10 cellular contexts compared by ENCODE assay signal in the genomic region with DNA sequence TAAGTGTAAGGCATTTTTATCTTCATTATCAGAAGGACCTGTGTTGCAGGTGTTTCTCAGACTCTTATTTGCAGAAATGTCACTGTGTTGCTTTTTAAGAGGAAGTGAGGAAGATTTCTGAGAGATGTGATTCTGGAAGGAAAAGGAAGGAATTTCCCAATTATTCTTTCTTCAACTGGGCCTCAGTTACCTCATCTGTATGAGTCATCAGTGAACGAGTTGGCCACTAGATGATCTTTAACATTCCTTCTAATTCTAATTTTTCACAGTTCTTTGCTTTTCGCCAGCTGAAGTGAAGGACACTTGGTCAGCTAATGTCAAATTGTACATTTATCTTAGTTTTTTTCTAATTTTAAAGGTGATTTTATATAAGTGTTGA. TPM values are rescaled to one million over a fixed set of nuclear protein-coding genes. Genes with fewer than 3 reads are reported as not detected.
DNase-seq lines count a peak whose midpoint lies in the region; ATAC-seq and TF ChIP-seq lines count a peak whose summit lies in the region.
"Had no signal": no experiment of that assay in that cellular context is flagged by ENCODE, and none has a peak within 500 bp of the region (broad histone marks: within the 10 kb centered on the region; RNA-seq: fewer than 3 reads in every experiment).

No MANE protein-coding gene starts in this region.

- H3K9ac ChIP-seq in fibroblast of lung (ENCODE audit: insufficient read depth, low read length): no peak overlapping the region

- H3K9me3 Mint-ChIP-seq in T-helper 2 cell treated with Interferon-gamma antibody and Interleukin-4, amounts not matched to agents 5 μg/mL and 100 μg/mL, for 36 hours: no peaks in the 10 kb centered on the region

- peaks cover 22% of the 10 kb centered on the region for H3K4me1 ChIP-seq in fibroblast of lung (ENCODE audit: control insufficient read depth, extremely low read depth, insufficient read depth, low read length)
- peaks cover 28 to 37% of the 10 kb centered on the region in 2 donors for H3K4me1 ChIP-seq in gastrocnemius medialis

- H3K36me3 ChIP-seq in fibroblast of lung (ENCODE audit: control insufficient read depth, insufficient read depth, low read length): no peaks in the 10 kb centered on the region
- no peaks in the 10 kb centered on the region for H3K36me3 ChIP-seq in gastrocnemius medialis

- peak; percentile 67 for DNase-seq in GM03348 (ENCODE audit: low spot score)
- peak; percentile 48 for DNase-seq in RKO (ENCODE audit: low spot score)
- DNase-seq in fibroblast of lung (ENCODE audit: low read depth in 2 of 2): peak; percentile 87 to 91
- DNase-seq in gastrocnemius medialis: no peak
- no peak for DNase-seq in T-helper 2 cell treated with Interferon-gamma antibody and Interleukin-4, amounts not matched to agents 5 μg/mL and 100 μg/mL, for 36 hours (ENCODE audit: low spot score)
- DNase-seq in DMS153 treated with DMSO at 0.1 percent for 48 hours (lab: John Stamatoyannopoulos, UW; ENCODE audit: unreplicated experiment): no peak
- DNase-seq in GOT3 (lab: John Stamatoyannopoulos, UW): no peak
- no peak for DNase-seq in SHP77 treated with DMSO at 0.1 percent for 48 hours (lab: John Stamatoyannopoulos, UW)
- DNase-seq: activated CD4-positive, CD25-positive, alpha-beta regulatory T cell; activated naive CD4-positive, alpha-beta T cell treated with Interleukin-2 at 50 U/mL for 16 hours had no signal

- H3K4me3 Mint-ChIP-seq in T-helper 2 cell treated with Interferon-gamma antibody and Interleukin-4, amounts not matched to agents 5 μg/mL and 100 μg/mL, for 36 hours: no peak overlapping the region

- peak overlapping the region in 1 of 4 experiments; percentile 30 for H3K4me3 ChIP-seq in fibroblast of lung (replicated peaks in 1 of 4; ENCODE audit: control extremely low read depth in 1 of 4, insufficient read depth in 1 of 4, low read depth in 3 of 4, low read length in 4 of 4)
- no peak overlapping the region for H3K4me3 ChIP-seq in gastrocnemius medialis

- intact Hi-C loops in gastrocnemius medialis (cut with DNase I; ENCODE audit: low total_unique reads): loop anchor here (1.0 to 5.0 kb wide), 4 partner anchors 18 to 442 kb away; no protein-coding TSS in a partner anchor

- H3K36me3 Mint-ChIP-seq in T-helper 2 cell treated with Interferon-gamma antibody and Interleukin-4, amounts not matched to agents 5 μg/mL and 100 μg/mL, for 36 hours (ENCODE audit: low read depth): no peaks in the 10 kb centered on the region

- ATAC-seq in gastrocnemius medialis: peak; percentile 26 to 30

- in situ Hi-C loops in gastrocnemius medialis (cut with MboI; ENCODE audit: low sequenced_read_pairs in 4 of 4): no loop called here

- H3K4me2 ChIP-seq in fibroblast of lung (ENCODE audit: extremely low read depth, insufficient read depth, low read length): peak overlapping the region; percentile 30

- no peak for TF ChIP-seq POLR2A in gastrocnemius medialis (IDR thresholded peaks at IDR 0.05)

- no peaks in the 10 kb centered on the region for H4K20me1 ChIP-seq in fibroblast of lung (ENCODE audit: control insufficient read depth, extremely low read depth, insufficient read depth, low read length)

- no peaks in the 10 kb centered on the region for H3K27me3 ChIP-seq in fibroblast of lung (ENCODE audit: control insufficient read depth, insufficient read depth, low read length)
- H3K27me3 ChIP-seq in gastrocnemius medialis: no peaks in the 10 kb centered on the region

- H3K27ac Mint-ChIP-seq in T-helper 2 cell treated with Interferon-gamma antibody and Interleukin-4, amounts not matched to agents 5 μg/mL and 100 μg/mL, for 36 hours: no peak overlapping the region

- H3K27me3 Mint-ChIP-seq in T-helper 2 cell treated with Interferon-gamma antibody and Interleukin-4, amounts not matched to agents 5 μg/mL and 100 μg/mL, for 36 hours (ENCODE audit: low read depth): peaks cover 6% of the 10 kb centered on the region

- H3K9me3 ChIP-seq in fibroblast of lung (ENCODE audit: control insufficient read depth, insufficient read depth, low read depth, low read length) (no peaks in the 10 kb centered on the region), gastrocnemius medialis (no peaks in the 10 kb centered on the region)

- H3K79me2 ChIP-seq in fibroblast of lung (ENCODE audit: control insufficient read depth, insufficient read depth, low read length): no peaks in the 10 kb centered on the region

- H3K4me1 Mint-ChIP-seq in T-helper 2 cell treated with Interferon-gamma antibody and Interleukin-4, amounts not matched to agents 5 μg/mL and 100 μg/mL, for 36 hours (ENCODE audit: low read depth): peaks cover 38% of the 10 kb centered on the region

- TF ChIP-seq CTCF in fibroblast of lung (conservative IDR thresholded peaks at IDR 0.05 in 1 of 2, IDR thresholded peaks at IDR 0.05 in 1 of 2; ENCODE audit: low read depth in 1 of 2, low read length in 2 of 2): no peak
- no peak for TF ChIP-seq CTCF in gastrocnemius medialis (IDR thresholded peaks at IDR 0.05 in 4 of 5, conservative IDR thresholded peaks at IDR 0.05 in 1 of 5)

- peak overlapping the region; percentile 88 for H3K27ac ChIP-seq in fibroblast of lung (ENCODE audit: insufficient read depth, low read length)
- peak overlapping the region in 3 of 4 donors; percentile 24 to 86 (median 31) for H3K27ac ChIP-seq in gastrocnemius medialis

- H2AFZ ChIP-seq in fibroblast of lung (ENCODE audit: low read length): no peak overlapping the region

RNA-seq across cellular contexts. Expression of a gene that starts 28.9 kb away (rescaled TPM):
- total RNA-seq in fibroblast of lung (20.0 and 56.3 TPM in 2 replicates), gastrocnemius medialis (10 to 100 TPM; 14.5 to 23.4 (median 20.7) TPM)
- 49.2 and 87.2 TPM in 2 replicates for polyA plus RNA-seq in fibroblast of lung
- polyA plus RNA-seq in fibroblast of lung (2012): 93.0 and 161 TPM in 2 replicates
- polyA minus RNA-seq in fibroblast of lung (ENCODE audit: low replicate concordance): 15.2 and 32.2 TPM in 2 replicates

Comparison
In these comparisons a context has a peak if more than half of its experiments do, and no peak if none do; other contexts are left out.
1. DNase-seq: peak in GM03348 (single experiment), RKO (single experiment) and fibroblast of lung (2 of 2); none in gastrocnemius medialis (0 of 2), T-helper 2 cell treated with Interferon-gamma antibody and Interleukin-4, amounts not matched to agents 5 μg/mL and 100 μg/mL, for 36 hours (single experiment), DMS153 treated with DMSO at 0.1 percent for 48 hours (single experiment), GOT3 (single experiment) and SHP77 treated with DMSO at 0.1 percent for 48 hours (single experiment).